Comparison of ENCODE assay signal across 19 cellular contexts in genomic region chr4:8652181-8653078, GRCh38. TPM values are rescaled to one million over a fixed set of nuclear protein-coding genes. Genes with fewer than 3 reads are reported as not detected.
"Had no signal": no experiment of that assay in that cellular context is flagged by ENCODE, and none has a peak within 500 bp of the region (broad histone marks: within the 10 kb centered on the region; RNA-seq: fewer than 3 reads in every experiment).

No MANE protein-coding gene starts in this region.

- DNase-seq: activated CD4-positive, alpha-beta T cell treated with anti-CD3 and anti-CD28 coated beads for 48 hours; activated CD8-positive, alpha-beta T cell treated with anti-CD3 and anti-CD28 coated beads for 36 hours; activated effector memory CD4-positive, alpha-beta T cell treated with Interleukin-2 at 50 U/mL for 16 hours; activated T-cell treated with anti-CD3 and anti-CD28 coated beads, Interleukin-2, amount 50 U/mL, for 4 hours; amniotic stem cell; central memory CD4-positive, alpha-beta T cell; effector memory CD8-positive, alpha-beta T cell; gastrocnemius medialis; heart right ventricle; left ventricle myocardium inferior; natural killer cell; stimulated activated CD4-positive, alpha-beta T cell treated with anti-CD3 and anti-CD28 coated beads, Interleukin-12 subunit alpha, Interleukin-12 subunit beta, amount 100 ng/mL, for 4 hours; T-helper 17 cell had no signal

- H3K27ac ChIP-seq: epithelial cell of prostate, gastrocnemius medialis, heart right ventricle, left ventricle myocardium inferior, prostate gland, uterus had no signal

- H3K4me3 ChIP-seq: gastrocnemius medialis, heart right ventricle, left ventricle myocardium inferior, prostate gland, uterus had no signal

- H3K27me3 ChIP-seq: uterus had no signal

- H3K9me3 ChIP-seq: gastrocnemius medialis, prostate gland, uterus had no signal

- H3K36me3 ChIP-seq: gastrocnemius medialis, heart right ventricle, left ventricle myocardium inferior, prostate gland, uterus had no signal

- H3K4me3 Mint-ChIP-seq: activated CD8-positive, alpha-beta T cell treated with anti-CD3 and anti-CD28 coated beads for 36 hours; activated naive CD8-positive, alpha-beta T cell; activated T-cell treated with anti-CD3 and anti-CD28 coated beads, Interleukin-2, amount 50 U/mL, for 4 hours; effector memory CD8-positive, alpha-beta T cell; memory B cell; natural killer cell; T-helper 17 cell had no signal

- H3K36me3 Mint-ChIP-seq: activated naive CD8-positive, alpha-beta T cell; memory B cell; natural killer cell had no signal

- H3K4me1 Mint-ChIP-seq: memory B cell, natural killer cell, T-helper 17 cell had no signal

- H3K9me3 Mint-ChIP-seq: natural killer cell had no signal

- H3K27ac Mint-ChIP-seq: activated CD8-positive, alpha-beta T cell treated with anti-CD3 and anti-CD28 coated beads for 36 hours; activated naive CD8-positive, alpha-beta T cell; effector memory CD8-positive, alpha-beta T cell; memory B cell; natural killer cell; T-helper 17 cell had no signal

- H3K27me3 Mint-ChIP-seq: activated CD8-positive, alpha-beta T cell treated with anti-CD3 and anti-CD28 coated beads for 36 hours; memory B cell had no signal

- H3K4me1 ChIP-seq: gastrocnemius medialis, heart right ventricle, left ventricle myocardium inferior, prostate gland, uterus had no signal

RNA-seq across cellular contexts. Expression of gene CPZ, which starts 59.9 kb away (rescaled TPM):
- total RNA-seq: activated CD8-positive, alpha-beta T cell treated with anti-CD3 and anti-CD28 coated beads for 36 hours; activated T-cell treated with anti-CD3 and anti-CD28 coated beads, Interleukin-2, amount 50 U/mL, for 4 hours; gastrocnemius medialis; natural killer cell; T-helper 17 cell had no signal
- polyA plus RNA-seq: keratinocyte had no signal
